In genomic region chr9:94506370-94506769, GRCh38 we compare ENCODE assay signal across 12 cellular contexts. TPM values are rescaled to one million over a fixed set of nuclear protein-coding genes. Genes with fewer than 3 reads are reported as not detected.
"Had no signal": no experiment of that assay in that cellular context is flagged by ENCODE, and none has a peak within 500 bp of the region (broad histone marks: within the 10 kb centered on the region; RNA-seq: fewer than 3 reads in every experiment).

No MANE protein-coding gene starts in this region.

RNA-seq across cellular contexts. Expression of gene PCAT7, which starts 48.5 kb away (rescaled TPM):
- total RNA-seq: activated naive CD4-positive, alpha-beta T cell treated with anti-CD3 and anti-CD28 coated beads for 36 hours; activated naive CD4-positive, alpha-beta T cell treated with anti-CD3 and anti-CD28 coated beads, Interleukin-2, amount 50 U/mL, for 72 hours; activated naive CD8-positive, alpha-beta T cell treated with anti-CD3 and anti-CD28 coated beads for 36 hours; activated naive CD8-positive, alpha-beta T cell treated with anti-CD3 and anti-CD28 coated beads, Interleukin-2, amount 10 ng/mL, durations not matched to agents 7 days and 5 days; activated T-cell treated with anti-CD3 and anti-CD28 coated beads, Interleukin-2, amount 50 U/mL, for 4 hours; activated T-cell treated with anti-CD3 and anti-CD28 coated beads, Interleukin-2, amount 50 U/mL, for 72 hours; activated T-helper 1 cell treated with anti-CD3 and anti-CD28 coated beads, Interleukin-12 subunit alpha, Interleukin-12 subunit beta, Interleukin-2, Interleukin-4 antibody, amounts not matched to agents 30 ng/mL and 10 ng/mL and 1 ng/mL, durations not matched to agents 14 hours and 24 hours and 36 hours; activated T-helper 17 cell treated with anti-CD3 and anti-CD28 coated beads, Interleukin-2, amount 50 U/mL, for 72 hours; activated T-helper 2 cell treated with anti-CD3 and anti-CD28 coated beads, Interferon-gamma antibody, Interleukin-2, Interleukin-4, amounts not matched to agents 10 μg/mL and 5 μg/mL and 100 μg/mL, durations not matched to agents 14 hours and 24 hours and 36 hours; ascending aorta; bronchial epithelial cell; cerebellum had no signal
